19 cellular contexts compared by ENCODE assay signal in genomic region chr2:159227467-159227866, GRCh38. TPM values are rescaled to one million over a fixed set of nuclear protein-coding genes. Genes with fewer than 3 reads are reported as not detected.
DNase-seq lines count a peak whose midpoint lies in the region; ATAC-seq and TF ChIP-seq lines count a peak whose summit lies in the region.
"Had no signal": no experiment of that assay in that cellular context is flagged by ENCODE, and none has a peak within 500 bp of the region (broad histone marks: within the 10 kb centered on the region; RNA-seq: fewer than 3 reads in every experiment).

No MANE protein-coding gene starts in this region.

- peak; percentile 37 for DNase-seq in natural killer cell
- no peak for DNase-seq in natural killer cell treated with Interleukin-12 subunit alpha and Interleukin-12 subunit beta and Interleukin-15 and Interleukin-18, amount 100 ng/mL, for 72 hours (ENCODE audit: low spot score)
- peak in 16 of 34 experiments; percentile 4 to 40 (median 18) for DNase-seq in T-cell
- peak; percentile 63 to 68 (median 65) for DNase-seq in immature natural killer cell
- DNase-seq in vagina (ENCODE audit: extremely low spot score in 2 of 2) = no peak
- no peak for DNase-seq in NCI-H524 treated with DMSO at 0.1 percent for 48 hours (lab: John Stamatoyannopoulos, UW)
- no peak for DNase-seq in activated T-cell treated with anti-CD3 and anti-CD28 coated beads, Interleukin-2, amount 50 U/mL, for 24 hours
- DNase-seq: adrenal gland; HCEC 1CT; islet precursor cell; Kasumi-1; NCI-H2171; SHP77; stimulated activated naive B cell treated with anti-CD40 and anti-IgM and Interleukin-4, amounts not matched to agents 10 μg/mL and 1 μg/mL and 100 μg/mL, for 72 hours; transverse colon had no signal

- H3K36me3 Mint-ChIP-seq in natural killer cell = no peaks in the 10 kb centered on the region
- no peaks in the 10 kb centered on the region for H3K36me3 Mint-ChIP-seq in natural killer cell treated with Interleukin-12 subunit alpha and Interleukin-12 subunit beta and Interleukin-15 and Interleukin-18, amount 100 ng/mL, for 72 hours
- H3K36me3 Mint-ChIP-seq in T-cell = peaks cover 3% of the 10 kb centered on the region
- peaks cover 3 to 22% (median 15%) of the 10 kb centered on the region in 3 donors for H3K36me3 Mint-ChIP-seq in immature natural killer cell
- peaks cover 4% of the 10 kb centered on the region for H3K36me3 Mint-ChIP-seq in activated T-cell treated with anti-CD3 and anti-CD28 coated beads, Interleukin-2, amount 50 U/mL, for 24 hours (ENCODE audit: low read depth)

- H3K36me3 ChIP-seq in vagina = peaks cover 0 to 68% of the 10 kb centered on the region in 2 donors

- H3K4me3 Mint-ChIP-seq in natural killer cell = peak overlapping the region; percentile 73
- no peak overlapping the region for H3K4me3 Mint-ChIP-seq in natural killer cell treated with Interleukin-12 subunit alpha and Interleukin-12 subunit beta and Interleukin-15 and Interleukin-18, amount 100 ng/mL, for 72 hours
- no peak overlapping the region for H3K4me3 Mint-ChIP-seq in T-cell
- H3K4me3 Mint-ChIP-seq in immature natural killer cell = peak overlapping the region; percentile 29 to 82 (median 77)
- no peak overlapping the region for H3K4me3 Mint-ChIP-seq in activated T-cell treated with anti-CD3 and anti-CD28 coated beads, Interleukin-2, amount 50 U/mL, for 24 hours
- H3K4me3 Mint-ChIP-seq: stimulated activated naive B cell treated with anti-CD40 and anti-IgM and Interleukin-4, amounts not matched to agents 10 μg/mL and 1 μg/mL and 100 μg/mL, for 72 hours had no signal

- H3K27ac ChIP-seq in vagina = peak overlapping the region; percentile 44
- H3K27ac ChIP-seq: hepatocyte, transverse colon had no signal

- intact Hi-C loops in natural killer cell (cut with micrococcal nuclease) (loop anchor here (2.0 to 5.0 kb wide), 2 partner anchors 55 to 485 kb away; partner anchors contain the start of gene MARCHF7), vagina (cut with DNase I) (no loop called here)

- no peak for TF ChIP-seq POLR2A in vagina (IDR thresholded peaks at IDR 0.05)

- H3K4me1 Mint-ChIP-seq in natural killer cell (peaks cover 66% of the 10 kb centered on the region in 2 donors), T-cell (peaks cover 9 to 43% (median 39%) of the 10 kb centered on the region in 3 donors), immature natural killer cell (peaks cover 67 to 74% of the 10 kb centered on the region in 2 donors)
- H3K4me1 Mint-ChIP-seq in natural killer cell treated with Interleukin-12 subunit alpha and Interleukin-12 subunit beta and Interleukin-15 and Interleukin-18, amount 100 ng/mL, for 72 hours (ENCODE audit: low read depth in 2 of 2) = peaks cover 35 to 46% of the 10 kb centered on the region in 2 donors
- H3K4me1 Mint-ChIP-seq in activated T-cell treated with anti-CD3 and anti-CD28 coated beads, Interleukin-2, amount 50 U/mL, for 24 hours (ENCODE audit: low read depth) = peaks cover 39% of the 10 kb centered on the region

- POLR2A ChIA-PET in T-cell (lab: Charles Lee) = interaction anchor here in 1 of 2 donors (0.6 kb wide), 1 partner anchor 129 kb away, joined by 3 read pairs; no protein-coding TSS in a partner anchor

- no peak overlapping the region for H3K4me3 ChIP-seq in vagina
- H3K4me3 ChIP-seq: adrenal gland, hepatocyte, lung, transverse colon had no signal

- H3K27ac Mint-ChIP-seq in natural killer cell (peak overlapping the region; percentile 76 to 81), T-cell (peak overlapping the region; percentile 43 to 68), immature natural killer cell (peak overlapping the region; percentile 56 to 88 (median 77))
- no peak overlapping the region for H3K27ac Mint-ChIP-seq in natural killer cell treated with Interleukin-12 subunit alpha and Interleukin-12 subunit beta and Interleukin-15 and Interleukin-18, amount 100 ng/mL, for 72 hours
- no peak overlapping the region for H3K27ac Mint-ChIP-seq in activated T-cell treated with anti-CD3 and anti-CD28 coated beads, Interleukin-2, amount 50 U/mL, for 24 hours
- H3K27ac Mint-ChIP-seq: stimulated activated naive B cell treated with anti-CD40 and anti-IgM and Interleukin-4, amounts not matched to agents 10 μg/mL and 1 μg/mL and 100 μg/mL, for 72 hours had no signal

- H3K9me3 Mint-ChIP-seq in natural killer cell = no peaks in the 10 kb centered on the region
- H3K9me3 Mint-ChIP-seq in natural killer cell treated with Interleukin-12 subunit alpha and Interleukin-12 subunit beta and Interleukin-15 and Interleukin-18, amount 100 ng/mL, for 72 hours = no peaks in the 10 kb centered on the region
- no peaks in the 10 kb centered on the region for H3K9me3 Mint-ChIP-seq in T-cell
- H3K9me3 Mint-ChIP-seq in immature natural killer cell = no peaks in the 10 kb centered on the region
- no peaks in the 10 kb centered on the region for H3K9me3 Mint-ChIP-seq in activated T-cell treated with anti-CD3 and anti-CD28 coated beads, Interleukin-2, amount 50 U/mL, for 24 hours
- H3K9me3 Mint-ChIP-seq: stimulated activated naive B cell treated with anti-CD40 and anti-IgM and Interleukin-4, amounts not matched to agents 10 μg/mL and 1 μg/mL and 100 μg/mL, for 72 hours had no signal

- H3K27me3 ChIP-seq in vagina = no peaks in the 10 kb centered on the region
- H3K27me3 ChIP-seq: adrenal gland, hepatocyte, transverse colon had no signal

- ATAC-seq in natural killer cell (peak; percentile 49 to 67 (median 65)), T-cell (replicated peaks in 1 of 4) (peak in 2 of 4 experiments; percentile 32 to 54), GM18858 (IDR thresholded peaks at IDR 0.05; ENCODE audit: unreplicated experiment) (no peak)
- ATAC-seq in natural killer cell treated with Interleukin-12 subunit alpha and Interleukin-12 subunit beta and Interleukin-15 and Interleukin-18, amount 100 ng/mL, for 72 hours = no peak
- ATAC-seq: sciatic nerve; stimulated activated naive B cell treated with anti-CD40 and anti-IgM and Interleukin-4, amounts not matched to agents 10 μg/mL and 1 μg/mL and 100 μg/mL, for 72 hours had no signal

- CTCF ChIA-PET in T-cell (lab: Charles Lee) = no interaction called here

- no peaks in the 10 kb centered on the region for H3K9me3 ChIP-seq in vagina
- H3K9me3 ChIP-seq: adrenal gland, transverse colon had no signal

- H3K27me3 Mint-ChIP-seq in natural killer cell (ENCODE audit: low read depth in 2 of 2) (no peaks in the 10 kb centered on the region), T-cell (no peaks in the 10 kb centered on the region), immature natural killer cell (ENCODE audit: low read depth in 3 of 3) (peaks cover 0 to 4% (median 3%) of the 10 kb centered on the region in 3 donors)
- no peaks in the 10 kb centered on the region for H3K27me3 Mint-ChIP-seq in natural killer cell treated with Interleukin-12 subunit alpha and Interleukin-12 subunit beta and Interleukin-15 and Interleukin-18, amount 100 ng/mL, for 72 hours
- no peaks in the 10 kb centered on the region for H3K27me3 Mint-ChIP-seq in activated T-cell treated with anti-CD3 and anti-CD28 coated beads, Interleukin-2, amount 50 U/mL, for 24 hours
- H3K27me3 Mint-ChIP-seq: stimulated activated naive B cell treated with anti-CD40 and anti-IgM and Interleukin-4, amounts not matched to agents 10 μg/mL and 1 μg/mL and 100 μg/mL, for 72 hours had no signal

- TF ChIP-seq CTCF in natural killer cell (IDR thresholded peaks at IDR 0.05) (no peak), vagina (IDR thresholded peaks at IDR 0.05) (no peak)

- H3K4me1 ChIP-seq in vagina = peaks cover 6% of the 10 kb centered on the region
- H3K4me1 ChIP-seq: adrenal gland had no signal

RNA-seq across cellular contexts. Expression of gene WDSUB1, which starts 59.0 kb away (rescaled TPM):
- total RNA-seq in natural killer cell = 10 to 100 TPM; 13.7 to 21.2 (median 14.9) TPM
- 1 to 10 TPM; 5.4 to 8.8 TPM for total RNA-seq in natural killer cell treated with Interleukin-12 subunit alpha and Interleukin-12 subunit beta and Interleukin-15 and Interleukin-18, amount 100 ng/mL, for 72 hours
- 1 to 10 TPM; 4.4 to 7.7 (median 5.5) TPM for total RNA-seq in T-cell
- polyA plus RNA-seq in immature natural killer cell = 10 to 100 TPM; 24.4 to 32.0 (median 27.2) TPM
- total RNA-seq in vagina = 2.2 TPM

Comparison
In these comparisons a context has a peak if more than half of its experiments do, and no peak if none do; other contexts are left out.
1. ATAC-seq: peak in natural killer cell (3 of 3); none in natural killer cell treated with Interleukin-12 subunit alpha and Interleukin-12 subunit beta and Interleukin-15 and Interleukin-18, amount 100 ng/mL, for 72 hours (0 of 2) and GM18858 (single experiment).
2. DNase-seq: peak in natural killer cell (single experiment) and immature natural killer cell (3 of 3); none in natural killer cell treated with Interleukin-12 subunit alpha and Interleukin-12 subunit beta and Interleukin-15 and Interleukin-18, amount 100 ng/mL, for 72 hours (single experiment), vagina (0 of 2), NCI-H524 treated with DMSO at 0.1 percent for 48 hours (single experiment) and activated T-cell treated with anti-CD3 and anti-CD28 coated beads, Interleukin-2, amount 50 U/mL, for 24 hours (single experiment).
3. H3K27ac Mint-ChIP-seq: peak in natural killer cell (2 of 2), T-cell (2 of 2) and immature natural killer cell (6 of 6); none in natural killer cell treated with Interleukin-12 subunit alpha and Interleukin-12 subunit beta and Interleukin-15 and Interleukin-18, amount 100 ng/mL, for 72 hours (0 of 2) and activated T-cell treated with anti-CD3 and anti-CD28 coated beads, Interleukin-2, amount 50 U/mL, for 24 hours (single experiment).
4. H3K4me3 Mint-ChIP-seq: peak in natural killer cell (single experiment) and immature natural killer cell (5 of 5); none in natural killer cell treated with Interleukin-12 subunit alpha and Interleukin-12 subunit beta and Interleukin-15 and Interleukin-18, amount 100 ng/mL, for 72 hours (single experiment), T-cell (0 of 3) and activated T-cell treated with anti-CD3 and anti-CD28 coated beads, Interleukin-2, amount 50 U/mL, for 24 hours (single experiment).